In genomic region chr16:46751381-46751780, GRCh38 we compare ENCODE assay signal across 28 cellular contexts. TPM values are rescaled to one million over a fixed set of nuclear protein-coding genes. Genes with fewer than 3 reads are reported as not detected.
"Had no signal": no experiment of that assay in that cellular context is flagged by ENCODE, and none has a peak within 500 bp of the region (broad histone marks: within the 10 kb centered on the region; RNA-seq: fewer than 3 reads in every experiment).

No MANE protein-coding gene starts in this region.

- H3K36me3 Mint-ChIP-seq: activated naive CD8-positive, alpha-beta T cell had no signal

- H3K36me3 ChIP-seq: brain microvascular endothelial cell, MG63, Peyer's patch had no signal

- H3K9me3 Mint-ChIP-seq: activated CD4-positive, alpha-beta memory T cell treated with anti-CD3 and anti-CD28 coated beads, Interleukin-2, amount 10 ng/mL, durations not matched to agents 7 days and 5 days; activated naive CD4-positive, alpha-beta T cell treated with anti-CD3 and anti-CD28 coated beads for 36 hours; activated T-helper 17 cell treated with anti-CD3 and anti-CD28 coated beads, Interleukin-2, amount 50 U/mL, for 72 hours; T-helper 1 cell treated with Interleukin-12 subunit alpha and Interleukin-12 subunit beta and Interleukin-4 antibody, amounts not matched to agents 30 μg/mL and 1 μg/mL, for 36 hours had no signal

- H3K4me3 ChIP-seq: MG63, Peyer's patch had no signal

- H3K27ac ChIP-seq: brain microvascular endothelial cell, Peyer's patch, RWPE1, VCaP had no signal

- H3K4me1 ChIP-seq: Peyer's patch had no signal

- DNase-seq: activated CD4-positive, alpha-beta memory T cell treated with anti-CD3 and anti-CD28 coated beads, Interleukin-2, amount 10 ng/mL, durations not matched to agents 7 days and 5 days; activated CD4-positive, alpha-beta T cell treated with anti-CD3 and anti-CD28 coated beads for 36 hours; activated CD4-positive, alpha-beta T cell treated with anti-CD3 and anti-CD28 coated beads, Interleukin-2, amount 50 U/mL, for 1 hour; activated gamma-delta T cell; activated naive CD4-positive, alpha-beta T cell treated with anti-CD3 and anti-CD28 coated beads for 36 hours; activated T-cell treated with anti-CD3 and anti-CD28 coated beads for 4 hours; activated T-cell treated with anti-CD3 and anti-CD28 coated beads, Interleukin-2, amount 50 U/mL, for 48 hours; amygdala; brain microvascular endothelial cell; central memory CD4-positive, alpha-beta T cell; MG63; MV-4-11; NCI-H1092 treated with DMSO at 0.1 percent for 48 hours; NCI-H1417 treated with DMSO at 0.1 percent for 48 hours; NCI-H1694; NCI-H2029; NCI-H345; NCI-H510A; NCI-H526 treated with DMSO at 0.1 percent for 48 hours; NCI-H82; Peyer's patch; SHP77 treated with DMSO at 0.1 percent for 48 hours; T1000 had no signal

- H3K4me1 Mint-ChIP-seq: activated T-helper 17 cell treated with anti-CD3 and anti-CD28 coated beads, Interleukin-2, amount 50 U/mL, for 72 hours had no signal

- ATAC-seq: activated CD4-positive, alpha-beta T cell treated with anti-CD3 and anti-CD28 coated beads for 36 hours; activated T-helper 17 cell treated with anti-CD3 and anti-CD28 coated beads, Interleukin-2, amount 50 U/mL, for 72 hours had no signal

- H3K4me3 Mint-ChIP-seq: activated CD4-positive, alpha-beta memory T cell treated with anti-CD3 and anti-CD28 coated beads, Interleukin-2, amount 10 ng/mL, durations not matched to agents 7 days and 5 days; activated CD4-positive, alpha-beta T cell treated with anti-CD3 and anti-CD28 coated beads for 36 hours; activated naive CD4-positive, alpha-beta T cell treated with anti-CD3 and anti-CD28 coated beads for 36 hours; activated naive CD8-positive, alpha-beta T cell; activated T-helper 17 cell treated with anti-CD3 and anti-CD28 coated beads, Interleukin-2, amount 50 U/mL, for 72 hours; T-helper 1 cell treated with Interleukin-12 subunit alpha and Interleukin-12 subunit beta and Interleukin-4 antibody, amounts not matched to agents 30 μg/mL and 1 μg/mL, for 36 hours had no signal

- H3K27me3 Mint-ChIP-seq: activated CD4-positive, alpha-beta memory T cell treated with anti-CD3 and anti-CD28 coated beads, Interleukin-2, amount 10 ng/mL, durations not matched to agents 7 days and 5 days; activated CD4-positive, alpha-beta T cell treated with anti-CD3 and anti-CD28 coated beads for 36 hours; activated naive CD8-positive, alpha-beta T cell; activated T-helper 17 cell treated with anti-CD3 and anti-CD28 coated beads, Interleukin-2, amount 50 U/mL, for 72 hours had no signal

- H3K9me3 ChIP-seq: MG63, Peyer's patch had no signal

- H3K27ac Mint-ChIP-seq: activated CD4-positive, alpha-beta memory T cell treated with anti-CD3 and anti-CD28 coated beads, Interleukin-2, amount 10 ng/mL, durations not matched to agents 7 days and 5 days; activated CD4-positive, alpha-beta T cell treated with anti-CD3 and anti-CD28 coated beads for 36 hours; activated naive CD4-positive, alpha-beta T cell treated with anti-CD3 and anti-CD28 coated beads for 36 hours; activated naive CD8-positive, alpha-beta T cell; activated T-helper 17 cell treated with anti-CD3 and anti-CD28 coated beads, Interleukin-2, amount 50 U/mL, for 72 hours; T-helper 1 cell treated with Interleukin-12 subunit alpha and Interleukin-12 subunit beta and Interleukin-4 antibody, amounts not matched to agents 30 μg/mL and 1 μg/mL, for 36 hours had no signal

- H3K27me3 ChIP-seq: brain microvascular endothelial cell, MG63, Peyer's patch had no signal

RNA-seq across cellular contexts. Expression of gene MYLK3, which starts 3.2 kb away (rescaled TPM):
- total RNA-seq: Peyer's patch had no signal
